ENCODE assay signal across 8 cellular contexts in genomic region chr11:124623861-124624525, GRCh38. TPM values are rescaled to one million over a fixed set of nuclear protein-coding genes. Genes with fewer than 3 reads are reported as not detected.
DNase-seq lines count a peak whose midpoint lies in the region; ATAC-seq and TF ChIP-seq lines count a peak whose summit lies in the region.

No MANE protein-coding gene starts in this region.

- ATAC-seq in HG03442 (IDR thresholded peaks at IDR 0.05; ENCODE audit: unreplicated experiment) (no peak), HG02840 (IDR thresholded peaks at IDR 0.05; ENCODE audit: low FRiP score, unreplicated experiment) (no peak)

- H3K4me3 ChIP-seq in GM06990 (replicated peaks; ENCODE audit: low read depth, low read length) (peak overlapping the region; percentile 97), SJSA1 (peak overlapping the region; percentile 87), fibroblast of mammary gland (ENCODE audit: control insufficient read depth, low read depth, low read length) (peak overlapping the region; percentile 96), sigmoid colon (peak overlapping the region; percentile 77 to 98 (median 86))

- no peaks in the 10 kb centered on the region; the same call in 1 of the 2 replicates for H3K27me3 ChIP-seq in GM06990 (replicated peaks; ENCODE audit: control insufficient read depth, insufficient read depth, low read length)
- no peaks in the 10 kb centered on the region; the same call in 1 of the 2 replicates for H3K27me3 ChIP-seq in SJSA1 (replicated peaks)
- H3K27me3 ChIP-seq in sigmoid colon: no peaks in the 10 kb centered on the region

- no peak for TF ChIP-seq POLR2A in sigmoid colon (IDR thresholded peaks at IDR 0.05)

- DNase-seq in GM06990 (ENCODE audit: extremely low read depth, insufficient read length) (no peak), SJSA1 (ENCODE audit: low read depth in 1 of 2, low spot score in 2 of 2) (peak in 1 of 2 experiments; percentile 5), fibroblast of mammary gland (ENCODE audit: low read depth) (peak; percentile 19), sigmoid colon (no peak), DMS114 treated with DMSO at 0.1 percent for 48 hours (lab: John Stamatoyannopoulos, UW; ENCODE audit: unreplicated experiment) (no peak)
- no peak for DNase-seq in activated CD4-positive, CD25-positive, alpha-beta regulatory T cell (lab: John Stamatoyannopoulos, UW)

- TF ChIP-seq EP300 in sigmoid colon (IDR thresholded peaks at IDR 0.05): no peak

- intact Hi-C loops in sigmoid colon (cut with DNase I): loop anchor here (5.0 kb wide), 1 partner anchor 48 kb away; the partner anchor contains the start of genes SIAE and SPA17

- WGBS in sigmoid colon, 2 donors: 55 to 65% methylated on average over 4 of the region's 4 CpGs

- H3K9me3 ChIP-seq in SJSA1 (replicated peaks): no peaks in the 10 kb centered on the region
- H3K9me3 ChIP-seq in sigmoid colon: no peaks in the 10 kb centered on the region

- no peak for TF ChIP-seq CTCF in GM06990 (IDR thresholded peaks at IDR 0.05; ENCODE audit: insufficient read depth, low read length, poor library complexity, severe bottlenecking)
- no peak for TF ChIP-seq CTCF in fibroblast of mammary gland (conservative IDR thresholded peaks at IDR 0.05; ENCODE audit: control insufficient read depth, insufficient read depth, low read depth, low read length)
- no peak for TF ChIP-seq CTCF in sigmoid colon (IDR thresholded peaks at IDR 0.05)

- H3K27ac ChIP-seq in SJSA1: 0 out of 2 replicates have a peak overlapping the region, but pooled peaks have one; percentile 89
- peak overlapping the region; percentile 92 to 95 (median 94) for H3K27ac ChIP-seq in sigmoid colon

- H3K4me1 ChIP-seq in SJSA1 (replicated peaks) (0 out of 2 replicates have a peak, but pooled peaks cover 4% of the 10 kb centered on the region), sigmoid colon (peaks cover 0 to 32% (median 19%) of the 10 kb centered on the region in 4 donors)

- H3K36me3 ChIP-seq in GM06990 (ENCODE audit: control insufficient read depth, insufficient read depth, low read length): peaks cover 14% of the 10 kb centered on the region
- peaks cover 28% of the 10 kb centered on the region for H3K36me3 ChIP-seq in SJSA1
- H3K36me3 ChIP-seq in sigmoid colon: peaks cover 0 to 36% (median 17%) of the 10 kb centered on the region in 4 donors

RNA-seq across cellular contexts. Expression of gene TBRG1, which starts 1.3 kb away (rescaled TPM):
- total RNA-seq in SJSA1 (2014; rRNA removed; shearing (Covaris generic)): 12.4 and 13.5 TPM in 2 replicates
- 10 to 100 TPM; 26.0 to 41.0 (median 30.3) TPM for total RNA-seq in sigmoid colon
- 10 to 100 TPM; 14.4 to 24.4 (median 22.7) TPM for polyA plus RNA-seq in sigmoid colon

RNA-seq across cellular contexts. Expression of gene PANX3, which starts 12.8 kb away (rescaled TPM):
- not detected in 2 replicates for total RNA-seq in SJSA1 (2014; rRNA removed; shearing (Covaris generic))
- not detected for total RNA-seq in sigmoid colon
- polyA plus RNA-seq in sigmoid colon: not detected

RNA-seq across cellular contexts. Expression of gene SIAE, which starts 49.5 kb away (rescaled TPM):
- 2.8 and 4.7 TPM in 2 replicates for total RNA-seq in SJSA1 (2014; rRNA removed; shearing (Covaris generic))
- 1 to 10 TPM; 2.5 to 7.2 (median 4.3) TPM for total RNA-seq in sigmoid colon
- polyA plus RNA-seq in sigmoid colon: 10 to 100 TPM; 13.2 to 62.2 (median 24.7) TPM

RNA-seq across cellular contexts. Expression of gene SPA17, which starts 49.7 kb away (rescaled TPM):
- 2.6 and 5.5 TPM in 2 replicates for total RNA-seq in SJSA1 (2014; rRNA removed; shearing (Covaris generic))
- 1 to 10 TPM; 2.3 to 7.1 (median 5.2) TPM for total RNA-seq in sigmoid colon
- polyA plus RNA-seq in sigmoid colon: 10 to 100 TPM; 12.6 to 23.8 (median 15.6) TPM

RNA-seq across cellular contexts. Expression of gene OR8A1, which starts 54.2 kb away (rescaled TPM):
- not detected in 2 replicates for total RNA-seq in SJSA1 (2014; rRNA removed; shearing (Covaris generic))
- total RNA-seq in sigmoid colon: not detected
- polyA plus RNA-seq in sigmoid colon: not detected
